In the genomic region with DNA sequence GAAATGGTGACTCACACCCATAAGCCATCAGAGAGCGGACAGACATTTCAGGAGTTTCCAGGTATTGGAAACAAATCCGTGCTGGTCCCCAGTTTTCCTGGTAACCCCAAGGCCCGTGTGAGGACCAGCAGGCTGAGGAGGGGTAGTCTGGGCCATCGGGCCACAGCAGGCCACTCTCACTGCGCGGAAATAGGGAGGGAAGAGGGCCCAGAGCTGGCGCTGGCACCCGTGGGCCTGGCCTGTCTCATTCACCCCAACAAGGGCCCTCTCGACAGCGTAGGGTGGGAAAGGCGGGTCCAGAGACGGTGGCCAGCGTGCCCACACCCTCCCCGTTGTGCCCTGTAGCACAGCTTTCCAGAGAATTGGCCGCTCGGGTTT, we compare ENCODE assay signal across 1 cellular context.
TF ChIP-seq lines count a peak whose summit lies in the region.

No MANE protein-coding gene starts in this region.

TF ChIP-seq in GM12878, 131 proteins besides CTCF, POLR2A, EP300 and RAD21:
- TF ChIP-seq, protein P1, sequence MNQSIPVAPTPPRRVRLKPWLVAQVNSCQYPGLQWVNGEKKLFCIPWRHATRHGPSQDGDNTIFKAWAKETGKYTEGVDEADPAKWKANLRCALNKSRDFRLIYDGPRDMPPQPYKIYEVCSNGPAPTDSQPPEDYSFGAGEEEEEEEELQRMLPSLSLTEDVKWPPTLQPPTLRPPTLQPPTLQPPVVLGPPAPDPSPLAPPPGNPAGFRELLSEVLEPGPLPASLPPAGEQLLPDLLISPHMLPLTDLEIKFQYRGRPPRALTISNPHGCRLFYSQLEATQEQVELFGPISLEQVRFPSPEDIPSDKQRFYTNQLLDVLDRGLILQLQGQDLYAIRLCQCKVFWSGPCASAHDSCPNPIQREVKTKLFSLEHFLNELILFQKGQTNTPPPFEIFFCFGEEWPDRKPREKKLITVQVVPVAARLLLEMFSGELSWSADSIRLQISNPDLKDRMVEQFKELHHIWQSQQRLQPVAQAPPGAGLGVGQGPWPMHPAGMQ (IDR thresholded peaks at IDR 0.05; ENCODE audit: borderline replicate concordance): no peak
- no peak for TF ChIP-seq ZNF622 (IDR thresholded peaks at IDR 0.05)
- TF ChIP-seq NFXL1 (IDR thresholded peaks at IDR 0.05; ENCODE audit: borderline replicate concordance): no peak
- no peak for TF ChIP-seq TBL1XR1 (IDR thresholded peaks at IDR 0.05; ENCODE audit: low read depth, low read length)
- no peak for TF ChIP-seq SMC3 (IDR thresholded peaks at IDR 0.05; ENCODE audit: borderline replicate concordance, low read length)
- TF ChIP-seq FOXM1 (IDR thresholded peaks at IDR 0.05; ENCODE audit: low read depth, low read length): no peak
- no peak for TF ChIP-seq SUPT20H (IDR thresholded peaks at IDR 0.05; ENCODE audit: borderline replicate concordance, control insufficient read depth, low read depth, low read length)
- TF ChIP-seq TCF12 (IDR thresholded peaks at IDR 0.05; ENCODE audit: low read depth, low read length): no peak
- TF ChIP-seq, protein P2, sequence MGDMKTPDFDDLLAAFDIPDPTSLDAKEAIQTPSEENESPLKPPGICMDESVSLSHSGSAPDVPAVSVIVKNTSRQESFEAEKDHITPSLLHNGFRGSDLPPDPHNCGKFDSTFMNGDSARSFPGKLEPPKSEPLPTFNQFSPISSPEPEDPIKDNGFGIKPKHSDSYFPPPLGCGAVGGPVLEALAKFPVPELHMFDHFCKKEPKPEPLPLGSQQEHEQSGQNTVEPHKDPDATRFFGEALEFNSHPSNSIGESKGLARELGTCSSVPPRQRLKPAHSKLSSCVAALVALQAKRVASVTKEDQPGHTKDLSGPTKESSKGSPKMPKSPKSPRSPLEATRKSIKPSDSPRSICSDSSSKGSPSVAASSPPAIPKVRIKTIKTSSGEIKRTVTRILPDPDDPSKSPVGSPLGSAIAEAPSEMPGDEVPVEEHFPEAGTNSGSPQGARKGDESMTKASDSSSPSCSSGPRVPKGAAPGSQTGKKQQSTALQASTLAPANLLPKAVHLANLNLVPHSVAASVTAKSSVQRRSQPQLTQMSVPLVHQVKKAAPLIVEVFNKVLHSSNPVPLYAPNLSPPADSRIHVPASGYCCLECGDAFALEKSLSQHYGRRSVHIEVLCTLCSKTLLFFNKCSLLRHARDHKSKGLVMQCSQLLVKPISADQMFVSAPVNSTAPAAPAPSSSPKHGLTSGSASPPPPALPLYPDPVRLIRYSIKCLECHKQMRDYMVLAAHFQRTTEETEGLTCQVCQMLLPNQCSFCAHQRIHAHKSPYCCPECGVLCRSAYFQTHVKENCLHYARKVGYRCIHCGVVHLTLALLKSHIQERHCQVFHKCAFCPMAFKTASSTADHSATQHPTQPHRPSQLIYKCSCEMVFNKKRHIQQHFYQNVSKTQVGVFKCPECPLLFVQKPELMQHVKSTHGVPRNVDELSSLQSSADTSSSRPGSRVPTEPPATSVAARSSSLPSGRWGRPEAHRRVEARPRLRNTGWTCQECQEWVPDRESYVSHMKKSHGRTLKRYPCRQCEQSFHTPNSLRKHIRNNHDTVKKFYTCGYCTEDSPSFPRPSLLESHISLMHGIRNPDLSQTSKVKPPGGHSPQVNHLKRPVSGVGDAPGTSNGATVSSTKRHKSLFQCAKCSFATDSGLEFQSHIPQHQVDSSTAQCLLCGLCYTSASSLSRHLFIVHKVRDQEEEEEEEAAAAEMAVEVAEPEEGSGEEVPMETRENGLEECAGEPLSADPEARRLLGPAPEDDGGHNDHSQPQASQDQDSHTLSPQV (IDR thresholded peaks at IDR 0.05): no peak
- TF ChIP-seq, protein P3, sequence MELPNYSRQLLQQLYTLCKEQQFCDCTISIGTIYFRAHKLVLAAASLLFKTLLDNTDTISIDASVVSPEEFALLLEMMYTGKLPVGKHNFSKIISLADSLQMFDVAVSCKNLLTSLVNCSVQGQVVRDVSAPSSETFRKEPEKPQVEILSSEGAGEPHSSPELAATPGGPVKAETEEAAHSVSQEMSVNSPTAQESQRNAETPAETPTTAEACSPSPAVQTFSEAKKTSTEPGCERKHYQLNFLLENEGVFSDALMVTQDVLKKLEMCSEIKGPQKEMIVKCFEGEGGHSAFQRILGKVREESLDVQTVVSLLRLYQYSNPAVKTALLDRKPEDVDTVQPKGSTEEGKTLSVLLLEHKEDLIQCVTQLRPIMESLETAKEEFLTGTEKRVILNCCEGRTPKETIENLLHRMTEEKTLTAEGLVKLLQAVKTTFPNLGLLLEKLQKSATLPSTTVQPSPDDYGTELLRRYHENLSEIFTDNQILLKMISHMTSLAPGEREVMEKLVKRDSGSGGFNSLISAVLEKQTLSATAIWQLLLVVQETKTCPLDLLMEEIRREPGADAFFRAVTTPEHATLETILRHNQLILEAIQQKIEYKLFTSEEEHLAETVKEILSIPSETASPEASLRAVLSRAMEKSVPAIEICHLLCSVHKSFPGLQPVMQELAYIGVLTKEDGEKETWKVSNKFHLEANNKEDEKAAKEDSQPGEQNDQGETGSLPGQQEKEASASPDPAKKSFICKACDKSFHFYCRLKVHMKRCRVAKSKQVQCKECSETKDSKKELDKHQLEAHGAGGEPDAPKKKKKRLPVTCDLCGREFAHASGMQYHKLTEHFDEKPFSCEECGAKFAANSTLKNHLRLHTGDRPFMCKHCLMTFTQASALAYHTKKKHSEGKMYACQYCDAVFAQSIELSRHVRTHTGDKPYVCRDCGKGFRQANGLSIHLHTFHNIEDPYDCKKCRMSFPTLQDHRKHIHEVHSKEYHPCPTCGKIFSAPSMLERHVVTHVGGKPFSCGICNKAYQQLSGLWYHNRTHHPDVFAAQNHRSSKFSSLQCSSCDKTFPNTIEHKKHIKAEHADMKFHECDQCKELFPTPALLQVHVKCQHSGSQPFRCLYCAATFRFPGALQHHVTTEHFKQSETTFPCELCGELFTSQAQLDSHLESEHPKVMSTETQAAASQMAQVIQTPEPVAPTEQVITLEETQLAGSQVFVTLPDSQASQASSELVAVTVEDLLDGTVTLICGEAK (IDR thresholded peaks at IDR 0.05; ENCODE audit: borderline replicate concordance): no peak
- TF ChIP-seq ETV6 (conservative IDR thresholded peaks at IDR 0.05 in 1 of 2, IDR thresholded peaks at IDR 0.05 in 1 of 2; ENCODE audit: borderline replicate concordance in 1 of 2, low read depth in 1 of 2): no peak
- TF ChIP-seq POLR2AphosphoS5 (IDR thresholded peaks at IDR 0.05; ENCODE audit: low read length): no peak
- no peak for TF ChIP-seq RAD51 (IDR thresholded peaks at IDR 0.05)
- no peak for TF ChIP-seq RB1 (IDR thresholded peaks at IDR 0.05; ENCODE audit: borderline replicate concordance)
- TF ChIP-seq GABPA (IDR thresholded peaks at IDR 0.05; ENCODE audit: low read depth): no peak
- TF ChIP-seq, protein P4, sequence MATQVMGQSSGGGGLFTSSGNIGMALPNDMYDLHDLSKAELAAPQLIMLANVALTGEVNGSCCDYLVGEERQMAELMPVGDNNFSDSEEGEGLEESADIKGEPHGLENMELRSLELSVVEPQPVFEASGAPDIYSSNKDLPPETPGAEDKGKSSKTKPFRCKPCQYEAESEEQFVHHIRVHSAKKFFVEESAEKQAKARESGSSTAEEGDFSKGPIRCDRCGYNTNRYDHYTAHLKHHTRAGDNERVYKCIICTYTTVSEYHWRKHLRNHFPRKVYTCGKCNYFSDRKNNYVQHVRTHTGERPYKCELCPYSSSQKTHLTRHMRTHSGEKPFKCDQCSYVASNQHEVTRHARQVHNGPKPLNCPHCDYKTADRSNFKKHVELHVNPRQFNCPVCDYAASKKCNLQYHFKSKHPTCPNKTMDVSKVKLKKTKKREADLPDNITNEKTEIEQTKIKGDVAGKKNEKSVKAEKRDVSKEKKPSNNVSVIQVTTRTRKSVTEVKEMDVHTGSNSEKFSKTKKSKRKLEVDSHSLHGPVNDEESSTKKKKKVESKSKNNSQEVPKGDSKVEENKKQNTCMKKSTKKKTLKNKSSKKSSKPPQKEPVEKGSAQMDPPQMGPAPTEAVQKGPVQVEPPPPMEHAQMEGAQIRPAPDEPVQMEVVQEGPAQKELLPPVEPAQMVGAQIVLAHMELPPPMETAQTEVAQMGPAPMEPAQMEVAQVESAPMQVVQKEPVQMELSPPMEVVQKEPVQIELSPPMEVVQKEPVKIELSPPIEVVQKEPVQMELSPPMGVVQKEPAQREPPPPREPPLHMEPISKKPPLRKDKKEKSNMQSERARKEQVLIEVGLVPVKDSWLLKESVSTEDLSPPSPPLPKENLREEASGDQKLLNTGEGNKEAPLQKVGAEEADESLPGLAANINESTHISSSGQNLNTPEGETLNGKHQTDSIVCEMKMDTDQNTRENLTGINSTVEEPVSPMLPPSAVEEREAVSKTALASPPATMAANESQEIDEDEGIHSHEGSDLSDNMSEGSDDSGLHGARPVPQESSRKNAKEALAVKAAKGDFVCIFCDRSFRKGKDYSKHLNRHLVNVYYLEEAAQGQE (IDR thresholded peaks at IDR 0.05; ENCODE audit: low read depth, low read length): no peak
- no peak for TF ChIP-seq MXI1 (IDR thresholded peaks at IDR 0.05; ENCODE audit: low read depth, low read length)
